In genomic region chr2:62964050-62964449, GRCh38 we compare ENCODE assay signal across 17 cellular contexts.
DNase-seq lines count a peak whose midpoint lies in the region; ATAC-seq and TF ChIP-seq lines count a peak whose summit lies in the region.
"Had no signal": no experiment of that assay in that cellular context is flagged by ENCODE, and none has a peak within 500 bp of the region (broad histone marks: within the 10 kb centered on the region; RNA-seq: fewer than 3 reads in every experiment).

No MANE protein-coding gene starts in this region.

- in situ Hi-C loops in astrocyte of the cerebellum (cut with HindIII; ENCODE audit: low sequenced_read_pairs), result no loop called here

- peak; percentile 42 for DNase-seq in Jurkat, Clone E6-1 (ENCODE audit: low read depth, low spot score)
- DNase-seq in astrocyte of the cerebellum (ENCODE audit: low read depth), result peak; percentile 35
- DNase-seq in myocyte (ENCODE audit: low read depth), result peak; percentile 30
- peak; percentile 17 for DNase-seq in retina
- DNase-seq in cortex of kidney (lab: John Stamatoyannopoulos, UW), result no peak
- no peak for DNase-seq in activated CD4-positive, alpha-beta T cell treated with anti-CD3 and anti-CD28 coated beads, Interleukin-2, amount 50 U/mL, for 1 hour
- DNase-seq: C1 segment of cervical spinal cord; Calu3; CD4-positive, alpha-beta memory T cell; COR-L47; DMS53; DMS79 treated with DMSO at 0.1 percent for 48 hours; GOT3; HFFc6 had no signal

- ATAC-seq in GM18519 (IDR thresholded peaks at IDR 0.05; ENCODE audit: low FRiP score, unreplicated experiment) (no peak), GM21737 (IDR thresholded peaks at IDR 0.05; ENCODE audit: unreplicated experiment) (no peak)

- no peak for TF ChIP-seq CTCF in astrocyte of the cerebellum (IDR thresholded peaks at IDR 0.05; ENCODE audit: low read depth, low read length, missing control alignments)

- H3K4me3 ChIP-seq in Jurkat, Clone E6-1 (ENCODE audit: low read length), result no peak overlapping the region
- H3K4me3 ChIP-seq in astrocyte of the cerebellum (ENCODE audit: low read depth, low read length), result no peak overlapping the region
- H3K4me3 ChIP-seq: HAP-1 had no signal

Comparison
In these comparisons a context has a peak if more than half of its experiments do, and no peak if none do; other contexts are left out.
1. DNase-seq: peak in Jurkat, Clone E6-1 (single experiment), astrocyte of the cerebellum (single experiment), myocyte (single experiment) and retina (single experiment); none in cortex of kidney (single experiment) and activated CD4-positive, alpha-beta T cell treated with anti-CD3 and anti-CD28 coated beads, Interleukin-2, amount 50 U/mL, for 1 hour (single experiment).